Comparison of ENCODE assay signal across 16 cellular contexts in the genomic region with DNA sequence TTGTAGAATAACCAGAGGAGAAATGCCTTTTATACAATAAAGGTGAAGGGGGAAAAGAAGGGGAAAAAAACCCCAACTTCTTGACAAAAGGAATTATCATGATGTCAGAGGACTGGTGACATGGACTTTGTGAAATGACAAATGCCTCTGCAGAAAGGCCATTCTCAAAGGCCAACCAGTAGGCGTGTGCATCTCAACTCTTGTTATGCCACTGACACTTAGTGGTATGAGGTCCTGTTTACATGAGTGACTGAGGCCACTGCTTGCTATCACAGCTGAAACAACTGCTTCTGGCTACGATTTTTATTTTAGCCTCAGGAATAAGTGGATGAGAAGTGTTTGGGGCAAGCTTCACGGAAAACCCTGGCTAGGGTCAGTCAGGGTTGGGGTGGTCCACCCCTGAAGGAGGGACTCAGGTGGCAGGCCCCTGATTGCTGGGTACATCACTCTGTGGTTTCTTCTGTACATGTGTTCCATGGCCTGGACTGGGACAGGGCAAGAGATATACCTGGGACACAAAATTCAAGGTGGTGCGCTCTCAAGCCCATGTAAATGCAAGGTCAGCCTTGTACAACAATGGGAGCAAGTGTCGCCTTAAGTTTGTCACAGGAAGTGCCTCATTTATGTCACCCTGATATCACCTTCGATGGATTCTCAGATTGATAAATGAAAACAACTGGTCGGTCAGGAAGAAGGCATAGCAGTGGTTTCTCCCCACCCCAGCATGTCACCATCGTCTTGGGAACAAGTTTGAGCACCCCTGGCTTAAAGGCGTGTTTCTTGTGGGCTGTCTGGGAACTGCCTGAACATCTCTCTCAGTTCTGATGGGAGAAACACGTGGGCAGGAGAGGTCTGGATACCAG. TPM values are rescaled to one million over a fixed set of nuclear protein-coding genes. Genes with fewer than 3 reads are reported as not detected.
DNase-seq lines count a peak whose midpoint lies in the region; ATAC-seq and TF ChIP-seq lines count a peak whose summit lies in the region.
"Had no signal": no experiment of that assay in that cellular context is flagged by ENCODE, and none has a peak within 500 bp of the region (broad histone marks: within the 10 kb centered on the region; RNA-seq: fewer than 3 reads in every experiment).

No MANE protein-coding gene starts in this region.

- peak; percentile 21 for ATAC-seq in activated CD8-positive, alpha-beta memory T cell treated with anti-CD3 and anti-CD28 coated beads, Interleukin-2, amount 10 ng/mL, durations not matched to agents 7 days and 5 days

- no peaks in the 10 kb centered on the region for H3K36me3 ChIP-seq in esophagus muscularis mucosa
- H3K36me3 ChIP-seq: lower lobe of right lung had no signal

- H3K27me3 Mint-ChIP-seq in activated CD8-positive, alpha-beta memory T cell treated with anti-CD3 and anti-CD28 coated beads, Interleukin-2, amount 10 ng/mL, durations not matched to agents 7 days and 5 days = no peaks in the 10 kb centered on the region
- no peaks in the 10 kb centered on the region for H3K27me3 Mint-ChIP-seq in T-helper 2 cell treated with Interferon-gamma antibody and Interleukin-4, amounts not matched to agents 5 μg/mL and 100 μg/mL, for 36 hours (ENCODE audit: low read depth)
- no peaks in the 10 kb centered on the region for H3K27me3 Mint-ChIP-seq in stimulated activated naive CD8-positive, alpha-beta T cell treated with anti-CD3 and anti-CD28 coated beads, Interleukin-15, Interleukin-2, amounts not matched to agents 100 ng/mL and 50 ng/mL, for 24 hours

- intact Hi-C loops in esophagus muscularis mucosa (cut with DNase I) = no loop called here

- 75% methylated on average over 10 of the region's 10 CpGs for WGBS in esophagus muscularis mucosa

- no peaks in the 10 kb centered on the region for H3K9me3 Mint-ChIP-seq in activated CD8-positive, alpha-beta memory T cell treated with anti-CD3 and anti-CD28 coated beads, Interleukin-2, amount 10 ng/mL, durations not matched to agents 7 days and 5 days (ENCODE audit: low read depth)
- H3K9me3 Mint-ChIP-seq in T-helper 2 cell treated with Interferon-gamma antibody and Interleukin-4, amounts not matched to agents 5 μg/mL and 100 μg/mL, for 36 hours = no peaks in the 10 kb centered on the region
- H3K9me3 Mint-ChIP-seq in stimulated activated naive CD8-positive, alpha-beta T cell treated with anti-CD3 and anti-CD28 coated beads, Interleukin-15, Interleukin-2, amounts not matched to agents 100 ng/mL and 50 ng/mL, for 24 hours = peaks cover 3% of the 10 kb centered on the region
- H3K9me3 Mint-ChIP-seq: brain had no signal

- no peak for TF ChIP-seq POLR2A in esophagus muscularis mucosa (IDR thresholded peaks at IDR 0.05; ENCODE audit: low read depth)

- H3K27me3 ChIP-seq in esophagus muscularis mucosa = peaks cover 0 to 9% (median 0%) of the 10 kb centered on the region in 4 donors

- TF ChIP-seq EP300 in esophagus muscularis mucosa (IDR thresholded peaks at IDR 0.05) = no peak

- H3K27ac Mint-ChIP-seq in activated CD8-positive, alpha-beta memory T cell treated with anti-CD3 and anti-CD28 coated beads, Interleukin-2, amount 10 ng/mL, durations not matched to agents 7 days and 5 days = peak overlapping the region; percentile 88
- H3K27ac Mint-ChIP-seq in T-helper 2 cell treated with Interferon-gamma antibody and Interleukin-4, amounts not matched to agents 5 μg/mL and 100 μg/mL, for 36 hours = peak overlapping the region; percentile 85
- H3K27ac Mint-ChIP-seq in stimulated activated naive CD8-positive, alpha-beta T cell treated with anti-CD3 and anti-CD28 coated beads, Interleukin-15, Interleukin-2, amounts not matched to agents 100 ng/mL and 50 ng/mL, for 24 hours = peak overlapping the region; percentile 92
- H3K27ac Mint-ChIP-seq: brain had no signal

- no peak overlapping the region for H3K4me3 ChIP-seq in esophagus muscularis mucosa
- H3K4me3 ChIP-seq: lower lobe of right lung had no signal

- H3K4me1 ChIP-seq in esophagus muscularis mucosa = no peaks in the 10 kb centered on the region

- CTCF ChIA-PET in activated CD8-positive, alpha-beta memory T cell treated with anti-CD3 and anti-CD28 coated beads, Interleukin-2, amount 10 ng/mL, durations not matched to agents 7 days and 5 days (lab: Charles Lee) = interaction anchor here (1.2 to 1.7 kb wide), 2 partner anchors 9 to 147 kb away, joined by 3 to 4 read pairs; no protein-coding TSS in a partner anchor

- no peaks in the 10 kb centered on the region for H3K9me3 ChIP-seq in esophagus muscularis mucosa
- H3K9me3 ChIP-seq: lower lobe of right lung had no signal

- H3K27ac ChIP-seq in esophagus muscularis mucosa (replicated peaks in 1 of 4) = no peak overlapping the region
- H3K27ac ChIP-seq: lower lobe of right lung had no signal

- no peak for DNase-seq in activated CD8-positive, alpha-beta memory T cell treated with anti-CD3 and anti-CD28 coated beads, Interleukin-2, amount 10 ng/mL, durations not matched to agents 7 days and 5 days
- no peak for DNase-seq in activated CD8-positive, alpha-beta memory T cell treated with anti-CD3 and anti-CD28 coated beads, Interleukin-2, amount 50 U/mL, for 48 hours
- peak; percentile 59 for DNase-seq in T-helper 2 cell treated with Interferon-gamma antibody and Interleukin-4, amounts not matched to agents 5 μg/mL and 100 μg/mL, for 36 hours (ENCODE audit: low spot score)
- DNase-seq in esophagus muscularis mucosa (ENCODE audit: extremely low spot score) (peak; percentile 55), GOT3 (lab: John Stamatoyannopoulos, UW) (no peak), NCI-H2029 treated with DMSO at 0.1 percent for 48 hours (lab: John Stamatoyannopoulos, UW) (no peak), NCI-H2107 treated with DMSO at 0.1 percent for 48 hours (lab: John Stamatoyannopoulos, UW; ENCODE audit: unreplicated experiment) (no peak)
- DNase-seq: COR-L47, HCEC 1CT, Karpas-422, lower lobe of right lung, NCI-H1105, NCI-H69, small intestine had no signal

- H3K36me3 Mint-ChIP-seq in activated CD8-positive, alpha-beta memory T cell treated with anti-CD3 and anti-CD28 coated beads, Interleukin-2, amount 10 ng/mL, durations not matched to agents 7 days and 5 days = peaks cover 26% of the 10 kb centered on the region
- H3K36me3 Mint-ChIP-seq in T-helper 2 cell treated with Interferon-gamma antibody and Interleukin-4, amounts not matched to agents 5 μg/mL and 100 μg/mL, for 36 hours (ENCODE audit: low read depth) = peaks cover 80% of the 10 kb centered on the region
- peaks cover 14% of the 10 kb centered on the region for H3K36me3 Mint-ChIP-seq in stimulated activated naive CD8-positive, alpha-beta T cell treated with anti-CD3 and anti-CD28 coated beads, Interleukin-15, Interleukin-2, amounts not matched to agents 100 ng/mL and 50 ng/mL, for 24 hours (ENCODE audit: low read depth)
- H3K36me3 Mint-ChIP-seq: brain had no signal

- H3K4me1 Mint-ChIP-seq in activated CD8-positive, alpha-beta memory T cell treated with anti-CD3 and anti-CD28 coated beads, Interleukin-2, amount 10 ng/mL, durations not matched to agents 7 days and 5 days = peaks cover 91% of the 10 kb centered on the region
- peaks cover 90% of the 10 kb centered on the region for H3K4me1 Mint-ChIP-seq in T-helper 2 cell treated with Interferon-gamma antibody and Interleukin-4, amounts not matched to agents 5 μg/mL and 100 μg/mL, for 36 hours (ENCODE audit: low read depth)
- peaks cover 99% of the 10 kb centered on the region for H3K4me1 Mint-ChIP-seq in stimulated activated naive CD8-positive, alpha-beta T cell treated with anti-CD3 and anti-CD28 coated beads, Interleukin-15, Interleukin-2, amounts not matched to agents 100 ng/mL and 50 ng/mL, for 24 hours (ENCODE audit: low read depth)

- H3K4me3 Mint-ChIP-seq in activated CD8-positive, alpha-beta memory T cell treated with anti-CD3 and anti-CD28 coated beads, Interleukin-2, amount 10 ng/mL, durations not matched to agents 7 days and 5 days = no peak overlapping the region
- H3K4me3 Mint-ChIP-seq in T-helper 2 cell treated with Interferon-gamma antibody and Interleukin-4, amounts not matched to agents 5 μg/mL and 100 μg/mL, for 36 hours = peak overlapping the region; percentile 72
- peak overlapping the region; percentile 30 for H3K4me3 Mint-ChIP-seq in stimulated activated naive CD8-positive, alpha-beta T cell treated with anti-CD3 and anti-CD28 coated beads, Interleukin-15, Interleukin-2, amounts not matched to agents 100 ng/mL and 50 ng/mL, for 24 hours
- H3K4me3 Mint-ChIP-seq: brain had no signal

- no peak for TF ChIP-seq CTCF in esophagus muscularis mucosa (IDR thresholded peaks at IDR 0.05)

RNA-seq across cellular contexts. Expression of gene RUNX1, which starts 12.3 kb away (rescaled TPM):
- total RNA-seq in activated CD8-positive, alpha-beta memory T cell treated with anti-CD3 and anti-CD28 coated beads, Interleukin-2, amount 10 ng/mL, durations not matched to agents 7 days and 5 days = 10 to 100 TPM; 23.3 to 35.3 TPM
- total RNA-seq in esophagus muscularis mucosa = 10 to 100 TPM in 1 of 4 donors, 1 to 10 TPM in 3; 3.7 to 10.9 (median 5.6) TPM

Comparison
In these comparisons a context has a peak if more than half of its experiments do, and no peak if none do; other contexts are left out.
1. DNase-seq: peak in T-helper 2 cell treated with Interferon-gamma antibody and Interleukin-4, amounts not matched to agents 5 μg/mL and 100 μg/mL, for 36 hours (single experiment) and esophagus muscularis mucosa (single experiment); none in activated CD8-positive, alpha-beta memory T cell treated with anti-CD3 and anti-CD28 coated beads, Interleukin-2, amount 10 ng/mL, durations not matched to agents 7 days and 5 days (single experiment), activated CD8-positive, alpha-beta memory T cell treated with anti-CD3 and anti-CD28 coated beads, Interleukin-2, amount 50 U/mL, for 48 hours (single experiment), GOT3 (single experiment), NCI-H2029 treated with DMSO at 0.1 percent for 48 hours (single experiment) and NCI-H2107 treated with DMSO at 0.1 percent for 48 hours (single experiment).
2. Peak in every context shown above with its lines, with median percentiles within 50 percentile points of each other: H3K27ac Mint-ChIP-seq.